18 cellular contexts compared by ENCODE assay signal in the genomic region with DNA sequence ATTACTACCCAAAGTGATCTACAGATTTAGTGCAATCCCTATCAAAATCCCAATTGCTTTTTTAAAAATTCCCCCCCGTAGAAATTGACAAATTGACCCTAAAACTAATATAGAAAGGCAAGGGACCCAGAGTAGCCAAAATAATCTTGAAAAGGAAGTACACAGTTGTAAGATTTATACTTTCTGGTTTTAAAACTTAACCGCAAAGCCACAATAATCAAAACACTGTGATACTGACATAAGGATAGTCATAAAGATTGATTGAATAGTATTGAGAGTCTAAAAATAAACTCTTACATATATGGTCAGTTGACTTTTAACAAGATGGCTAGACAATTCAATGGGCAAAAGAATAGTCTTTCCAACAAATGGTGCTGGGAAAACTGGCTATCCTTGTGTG. TPM values are rescaled to one million over a fixed set of nuclear protein-coding genes. Genes with fewer than 3 reads are reported as not detected.
A peak's percentile ranks its signal among the peaks of the same experiment; 100 is the strongest.
DNase-seq lines count a peak whose midpoint lies in the region; ATAC-seq, FAIRE-seq and TF ChIP-seq lines count a peak whose summit lies in the region.
"Had no signal": no experiment of that assay in that cellular context is flagged by ENCODE, and none has a peak within 500 bp of the region (broad histone marks: within the 10 kb centered on the region; RNA-seq: fewer than 3 reads in every experiment).

No MANE protein-coding gene starts in this region.

- TF ChIP-seq RAD21 in A549 (conservative IDR thresholded peaks at IDR 0.05 in 1 of 2, IDR thresholded peaks at IDR 0.05 in 1 of 2), result no peak

- CTCF ChIA-PET in A549 (lab: Yijun Ruan, JAX), result interaction anchor here (1.3 kb wide), 2 partner anchors 11 to 116 kb away, joined by 3 read pairs; no protein-coding TSS in a partner anchor
- CTCF ChIA-PET in CD8-positive, alpha-beta T cell (lab: Charles Lee), result no interaction called here

- 93% methylated on average over 2 of the region's 2 CpGs for WGBS in A549 (ENCODE audit: missing lambda C conversion rate)

- peaks cover 22% of the 10 kb centered on the region for H3K4me1 Mint-ChIP-seq in CD8-positive, alpha-beta T cell (ENCODE audit: low read depth)
- H3K4me1 Mint-ChIP-seq in T-helper 17 cell, result peaks cover 12% of the 10 kb centered on the region

- H3K4me3 ChIP-seq in A549, result no peak overlapping the region
- H3K4me3 ChIP-seq in CD8-positive, alpha-beta T cell (ENCODE audit: low read depth, low read length), result no peak overlapping the region
- H3K4me3 ChIP-seq: BLaER1 treated with 17β-estradiol and CSF1 and Interleukin-3, amounts not matched to agents 10 nM and 100 nM had no signal

- H3K4me1 ChIP-seq in A549, result peaks cover 4% of the 10 kb centered on the region; the same call in 2 of the 3 replicates
- H3K4me1 ChIP-seq in CD8-positive, alpha-beta T cell (ENCODE audit: insufficient read depth, low read length), result no peaks in the 10 kb centered on the region

- FAIRE-seq in A549 (lab: Jason Lieb, UNC), result no peak
- FAIRE-seq: H54 had no signal

- H3K9me3 Mint-ChIP-seq in CD8-positive, alpha-beta T cell, result no peaks in the 10 kb centered on the region
- H3K9me3 Mint-ChIP-seq: CD4-positive, alpha-beta memory T cell had no signal

- peaks cover 11% of the 10 kb centered on the region for H3K36me3 ChIP-seq in CD8-positive, alpha-beta T cell (ENCODE audit: insufficient read depth, low read length)

- TF ChIP-seq EP300 in A549 (IDR thresholded peaks at IDR 0.05), result no peak

- no peak overlapping the region for H3K4me2 ChIP-seq in A549

- H3K27ac Mint-ChIP-seq in CD8-positive, alpha-beta T cell, result peak overlapping the region; percentile 49
- peak overlapping the region; percentile 3 for H3K27ac Mint-ChIP-seq in T-helper 17 cell

- intact Hi-C loops in CD8-positive, alpha-beta T cell (cut with DNase I, micrococcal nuclease), result no loop called here

- in situ Hi-C loops in ACHN (cut with HindIII; ENCODE audit: low pct_ligation_motif_present, low pct_unique_long_range_greater_than_20kb, low sequenced_read_pairs), result no loop called here

- H3K27ac ChIP-seq in A549, result no peak overlapping the region
- no peak overlapping the region for H3K27ac ChIP-seq in CD8-positive, alpha-beta T cell (ENCODE audit: low read depth, low read length)
- H3K27ac ChIP-seq: BLaER1 treated with 17β-estradiol and CSF1 and Interleukin-3, amounts not matched to agents 10 nM and 100 nM had no signal

- H3K9me3 ChIP-seq in A549 (no peaks in the 10 kb centered on the region), T-helper 17 cell (ENCODE audit: control insufficient read depth, low read length, poor library complexity, severe bottlenecking) (no peaks in the 10 kb centered on the region)
- no peaks in the 10 kb centered on the region for H3K9me3 ChIP-seq in CD8-positive, alpha-beta T cell (ENCODE audit: low read length)
- H3K9me3 ChIP-seq: BLaER1 treated with 17β-estradiol and CSF1 and Interleukin-3, amounts not matched to agents 10 nM and 100 nM had no signal

- no peaks in the 10 kb centered on the region for H3K27me3 Mint-ChIP-seq in CD8-positive, alpha-beta T cell (ENCODE audit: low read depth)
- no peaks in the 10 kb centered on the region for H3K27me3 Mint-ChIP-seq in T-helper 17 cell
- H3K27me3 Mint-ChIP-seq: CD4-positive, alpha-beta memory T cell had no signal

- DNase-seq in A549 (ENCODE audit: low read depth in 1 of 2, low spot score in 1 of 2), result no peak
- DNase-seq in CD8-positive, alpha-beta T cell, result no peak
- DNase-seq in T-helper 17 cell, result no peak
- peak; percentile 40 for DNase-seq in fibroblast of peridontal ligament (ENCODE audit: extremely low read depth)
- DNase-seq in ACHN, result no peak
- DNase-seq in D341Med (ENCODE audit: low spot score), result no peak
- DNase-seq in GDM1 (lab: John Stamatoyannopoulos, UW), result no peak
- DNase-seq: CD4-positive, alpha-beta memory T cell; KG1; NCI-H1105; NCI-H146; NCI-H2029; NCI-H345; NCI-H524; NCI-H82; Right ventricle myocardium superior had no signal

- TF ChIP-seq POLR2A in A549 (IDR thresholded peaks at IDR 0.05; ENCODE audit: low read length), result no peak

- TF ChIP-seq CTCF in A549 (IDR thresholded peaks at IDR 0.05), result no peak
- TF ChIP-seq CTCF in CD8-positive, alpha-beta T cell (IDR thresholded peaks at IDR 0.05), result no peak

- ATAC-seq in A549 (no peak), T-helper 17 cell (no peak)
- no peak for ATAC-seq in CD8-positive, alpha-beta T cell

- no peaks in the 10 kb centered on the region for H3K27me3 ChIP-seq in CD8-positive, alpha-beta T cell (ENCODE audit: insufficient read depth, low read length)
- H3K27me3 ChIP-seq: BLaER1 treated with 17β-estradiol and CSF1 and Interleukin-3, amounts not matched to agents 10 nM and 100 nM had no signal

- POLR2A ChIA-PET in A549 (lab: Yijun Ruan, JAX), result no interaction called here
- POLR2A ChIA-PET in CD8-positive, alpha-beta T cell (lab: Charles Lee), result interaction anchor here (0.5 to 0.7 kb wide), 2 partner anchors 50 to 104 kb away, joined by 3 read pairs; no protein-coding TSS in a partner anchor

- H3K4me3 Mint-ChIP-seq in CD8-positive, alpha-beta T cell, result no peak overlapping the region
- no peak overlapping the region for H3K4me3 Mint-ChIP-seq in T-helper 17 cell

- peaks cover 42% of the 10 kb centered on the region for H3K36me3 Mint-ChIP-seq in CD8-positive, alpha-beta T cell
- peaks cover 2% of the 10 kb centered on the region for H3K36me3 Mint-ChIP-seq in T-helper 17 cell (ENCODE audit: low read depth)

TF ChIP-seq in A549, 52 proteins besides CTCF, POLR2A, EP300 and RAD21:
- TF ChIP-seq, protein P1, sequence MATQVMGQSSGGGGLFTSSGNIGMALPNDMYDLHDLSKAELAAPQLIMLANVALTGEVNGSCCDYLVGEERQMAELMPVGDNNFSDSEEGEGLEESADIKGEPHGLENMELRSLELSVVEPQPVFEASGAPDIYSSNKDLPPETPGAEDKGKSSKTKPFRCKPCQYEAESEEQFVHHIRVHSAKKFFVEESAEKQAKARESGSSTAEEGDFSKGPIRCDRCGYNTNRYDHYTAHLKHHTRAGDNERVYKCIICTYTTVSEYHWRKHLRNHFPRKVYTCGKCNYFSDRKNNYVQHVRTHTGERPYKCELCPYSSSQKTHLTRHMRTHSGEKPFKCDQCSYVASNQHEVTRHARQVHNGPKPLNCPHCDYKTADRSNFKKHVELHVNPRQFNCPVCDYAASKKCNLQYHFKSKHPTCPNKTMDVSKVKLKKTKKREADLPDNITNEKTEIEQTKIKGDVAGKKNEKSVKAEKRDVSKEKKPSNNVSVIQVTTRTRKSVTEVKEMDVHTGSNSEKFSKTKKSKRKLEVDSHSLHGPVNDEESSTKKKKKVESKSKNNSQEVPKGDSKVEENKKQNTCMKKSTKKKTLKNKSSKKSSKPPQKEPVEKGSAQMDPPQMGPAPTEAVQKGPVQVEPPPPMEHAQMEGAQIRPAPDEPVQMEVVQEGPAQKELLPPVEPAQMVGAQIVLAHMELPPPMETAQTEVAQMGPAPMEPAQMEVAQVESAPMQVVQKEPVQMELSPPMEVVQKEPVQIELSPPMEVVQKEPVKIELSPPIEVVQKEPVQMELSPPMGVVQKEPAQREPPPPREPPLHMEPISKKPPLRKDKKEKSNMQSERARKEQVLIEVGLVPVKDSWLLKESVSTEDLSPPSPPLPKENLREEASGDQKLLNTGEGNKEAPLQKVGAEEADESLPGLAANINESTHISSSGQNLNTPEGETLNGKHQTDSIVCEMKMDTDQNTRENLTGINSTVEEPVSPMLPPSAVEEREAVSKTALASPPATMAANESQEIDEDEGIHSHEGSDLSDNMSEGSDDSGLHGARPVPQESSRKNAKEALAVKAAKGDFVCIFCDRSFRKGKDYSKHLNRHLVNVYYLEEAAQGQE (IDR thresholded peaks at IDR 0.05), result 0 out of 2 replicates have a peak, but pooled peaks have one; percentile 14
- TF ChIP-seq ZC3H11A (IDR thresholded peaks at IDR 0.05), result no peak
TF ChIP-seq in A549: peak in this region for 1.

RNA-seq across cellular contexts. Expression of gene GAREM2, which starts 58.7 kb away (rescaled TPM):
- polyA plus RNA-seq in A549 (2011; rRNA removed) (5.1 and 6.6 TPM in 2 replicates), A549 (2017; fragmentation: RNase III; extraction: RNeasy Plus Mini Kit Qiagen cat#74134 plus additional on column Dnase treatment) (4.5 to 5.9 TPM (median 5.6 TPM) in 3 replicates)
- polyA plus RNA-seq in A549 (2012; cell fraction: cytosol; rRNA removed), result 5.6 and 8.6 TPM in 2 replicates
- polyA plus RNA-seq in A549 (2012; cell fraction: nucleus; rRNA removed), result 11.2 and 11.9 TPM in 2 replicates
- 10.2 and 10.4 TPM in 2 replicates for polyA minus RNA-seq in A549 (2011; rRNA and poly(A)+ RNA removed)
- total RNA-seq in CD8-positive, alpha-beta T cell, result 1 to 10 TPM; 2.5 to 4.8 TPM
- total RNA-seq in T-helper 17 cell, result 1 to 10 TPM; 3.6 to 6.5 TPM
